In the genomic region with DNA sequence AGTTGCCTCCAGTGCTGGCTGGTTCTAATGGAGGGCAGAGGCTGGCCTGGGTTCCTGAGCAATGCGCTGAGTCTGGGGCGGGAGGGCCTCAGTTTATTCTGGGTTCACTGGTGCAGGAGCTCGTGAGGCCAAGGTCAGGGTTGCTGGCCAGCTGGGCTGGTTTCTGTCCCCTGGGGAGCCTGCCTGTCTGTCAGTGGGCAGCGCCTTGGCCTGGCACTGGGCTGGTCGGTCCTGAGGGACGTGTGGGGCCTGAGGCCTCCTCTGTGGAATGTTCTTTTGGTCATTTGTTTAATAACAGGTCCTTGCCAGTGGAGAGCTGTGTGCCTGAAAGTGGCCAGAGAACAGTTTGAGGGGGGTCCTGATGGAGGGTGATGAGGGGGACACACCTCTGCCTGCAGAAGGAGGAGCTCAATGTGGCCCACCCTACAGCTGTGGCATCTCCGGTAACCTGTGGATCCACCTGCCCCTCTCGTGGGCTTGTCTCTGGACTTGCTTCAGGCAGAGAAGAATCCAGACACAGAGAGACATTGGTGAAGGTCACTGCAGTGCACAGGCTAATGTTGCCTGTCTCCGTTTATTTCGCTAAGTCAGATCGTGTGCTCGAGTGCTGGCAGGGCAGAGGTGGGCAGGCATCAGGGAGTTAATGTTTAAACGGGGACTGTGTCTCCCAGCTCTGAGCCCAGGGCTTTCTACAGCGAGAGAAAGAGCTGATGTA, we compare ENCODE assay signal across 11 cellular contexts. TPM values are rescaled to one million over a fixed set of nuclear protein-coding genes. Genes with fewer than 3 reads are reported as not detected.
DNase-seq lines count a peak whose midpoint lies in the region; ATAC-seq, FAIRE-seq and TF ChIP-seq lines count a peak whose summit lies in the region.
"Had no signal": no experiment of that assay in that cellular context is flagged by ENCODE, and none has a peak within 500 bp of the region (broad histone marks: within the 10 kb centered on the region; RNA-seq: fewer than 3 reads in every experiment).

No MANE protein-coding gene starts in this region.

- H3K4me3 Mint-ChIP-seq in GM23338 = no peak overlapping the region
- H3K4me3 Mint-ChIP-seq in naive thymus-derived CD8-positive, alpha-beta T cell = no peak overlapping the region
- H3K4me3 Mint-ChIP-seq: activated CD8-positive, alpha-beta memory T cell treated with anti-CD3 and anti-CD28 coated beads, Interleukin-2, amount 10 ng/mL, durations not matched to agents 7 days and 5 days had no signal

- peak; percentile 32 for FAIRE-seq in bronchial epithelial cell (lab: Jason Lieb, UNC)
- FAIRE-seq in small intestine (lab: Jason Lieb, UNC) = no peak
- FAIRE-seq: endothelial cell of umbilical vein had no signal

- peaks cover 14% of the 10 kb centered on the region for H3K36me3 Mint-ChIP-seq in GM23338 (ENCODE audit: low read depth)
- H3K36me3 Mint-ChIP-seq in naive thymus-derived CD8-positive, alpha-beta T cell = peaks cover 6 to 43% (median 15%) of the 10 kb centered on the region in 3 donors

- no peak for TF ChIP-seq POLR2A in GM18505 (IDR thresholded peaks at IDR 0.05; ENCODE audit: borderline replicate concordance, extremely low read depth, insufficient read depth, insufficient read length)

- H2AFZ ChIP-seq in GM23338 = no peak overlapping the region

- 0 out of 2 replicates have a peak, but pooled peaks cover 3% of the 10 kb centered on the region for H3K79me2 ChIP-seq in GM23338 (replicated peaks; ENCODE audit: insufficient read depth)

- no peaks in the 10 kb centered on the region for H3F3A ChIP-seq in GM23338 (replicated peaks; ENCODE audit: low read depth)

- WGBS in liver = 29% methylated on average over 14 of the region's 14 CpGs
- WGBS in small intestine, 3 donors = 44 to 61% (median 50%) methylated on average over 14 of the region's 14 CpGs

- TF ChIP-seq RAD21 in liver (IDR thresholded peaks at IDR 0.05) = peak in 1 of 2 donors; percentile 71

- H3K27ac ChIP-seq in GM23338 (ENCODE audit: low read depth) (no peak overlapping the region), liver (ENCODE audit: low read depth in 1 of 2, low read length in 2 of 2) (peak overlapping the region; percentile 74 to 87), small intestine (ENCODE audit: low read depth in 1 of 2, low read length in 1 of 2) (peak overlapping the region in 1 of 2 donors; percentile 82)
- H3K27ac ChIP-seq: SJCRH30 had no signal

- H3K4me3 ChIP-seq in GM23338 (no peak overlapping the region), bronchial epithelial cell (ENCODE audit: low read depth, low read length) (no peak overlapping the region), liver (ENCODE audit: low read depth in 1 of 3, low read length in 3 of 3) (no peak overlapping the region), small intestine (ENCODE audit: low read depth in 1 of 2, low read length in 2 of 2) (no peak overlapping the region)
- H3K4me3 ChIP-seq: SJCRH30 had no signal

- no peak for DNase-seq in GM23338 (ENCODE audit: low spot score)
- no peak for DNase-seq in bronchial epithelial cell (ENCODE audit: low read depth)
- DNase-seq in small intestine = peak; percentile 49
- DNase-seq in T1000 (lab: John Stamatoyannopoulos, UW) = no peak
- DNase-seq in nucleus accumbens (lab: John Stamatoyannopoulos, UW) = no peak
- DNase-seq in naive thymus-derived CD8-positive, alpha-beta T cell = no peak
- DNase-seq: activated CD8-positive, alpha-beta memory T cell treated with anti-CD3 and anti-CD28 coated beads, Interleukin-2, amount 10 ng/mL, durations not matched to agents 7 days and 5 days; SJCRH30 had no signal

- H3K27me3 ChIP-seq in GM23338 (ENCODE audit: insufficient read depth) = no peaks in the 10 kb centered on the region
- no peaks in the 10 kb centered on the region for H3K27me3 ChIP-seq in bronchial epithelial cell (ENCODE audit: control insufficient read depth, insufficient read depth, low read length)
- H3K27me3 ChIP-seq in liver (ENCODE audit: control insufficient read depth in 4 of 4, insufficient read depth in 4 of 4, low read length in 3 of 4) = no peaks in the 10 kb centered on the region
- H3K27me3 ChIP-seq in small intestine (ENCODE audit: control insufficient read depth in 2 of 2, insufficient read depth in 2 of 2, low read length in 2 of 2) = no peaks in the 10 kb centered on the region
- H3K27me3 ChIP-seq: SJCRH30 had no signal

- H4K20me1 ChIP-seq in GM23338 (replicated peaks; ENCODE audit: insufficient read depth) = peaks cover 14% of the 10 kb centered on the region; the same call in 1 of the 2 replicates

- H3K27ac Mint-ChIP-seq in GM23338 = peak overlapping the region; percentile 29; the same call in 1 of the 2 replicates
- peak overlapping the region in 2 of 10 donors; percentile 64 to 74 for H3K27ac Mint-ChIP-seq in naive thymus-derived CD8-positive, alpha-beta T cell
- H3K27ac Mint-ChIP-seq: activated CD8-positive, alpha-beta memory T cell treated with anti-CD3 and anti-CD28 coated beads, Interleukin-2, amount 10 ng/mL, durations not matched to agents 7 days and 5 days had no signal

- H3K9me2 ChIP-seq in GM23338 (ENCODE audit: insufficient read depth) = no peaks in the 10 kb centered on the region

- H3K4me1 Mint-ChIP-seq in GM23338 = peaks cover 4% of the 10 kb centered on the region; the same call in 2 of the 3 replicates
- H3K4me1 Mint-ChIP-seq in naive thymus-derived CD8-positive, alpha-beta T cell = peaks cover 2 to 9% (median 8%) of the 10 kb centered on the region in 4 donors
- H3K4me1 Mint-ChIP-seq: activated CD8-positive, alpha-beta memory T cell treated with anti-CD3 and anti-CD28 coated beads, Interleukin-2, amount 10 ng/mL, durations not matched to agents 7 days and 5 days had no signal

- no peaks in the 10 kb centered on the region for H3K4me1 ChIP-seq in GM23338 (ENCODE audit: insufficient read depth)
- H3K4me1 ChIP-seq in liver (ENCODE audit: control insufficient read depth in 4 of 4, insufficient read depth in 4 of 4, low read length in 3 of 4) = peaks cover 25 to 57% (median 46%) of the 10 kb centered on the region in 4 donors
- peaks cover 6 to 9% of the 10 kb centered on the region in 2 donors for H3K4me1 ChIP-seq in small intestine (ENCODE audit: control insufficient read depth in 2 of 2, insufficient read depth in 1 of 2, low read depth in 1 of 2, low read length in 1 of 2)
- H3K4me1 ChIP-seq: SJCRH30 had no signal

- ATAC-seq in GM23338 (no peak), GM18505 (IDR thresholded peaks at IDR 0.05; ENCODE audit: unreplicated experiment) (no peak)
- no peak for ATAC-seq in naive thymus-derived CD8-positive, alpha-beta T cell
- ATAC-seq: activated CD8-positive, alpha-beta memory T cell treated with anti-CD3 and anti-CD28 coated beads, Interleukin-2, amount 10 ng/mL, durations not matched to agents 7 days and 5 days had no signal

- no peak overlapping the region for H3K4me2 ChIP-seq in GM23338

- peaks cover 8% of the 10 kb centered on the region for H3K27me3 Mint-ChIP-seq in GM23338 (ENCODE audit: insufficient read depth, low read depth, poor library complexity)
- H3K27me3 Mint-ChIP-seq in naive thymus-derived CD8-positive, alpha-beta T cell = no peaks in the 10 kb centered on the region
- H3K27me3 Mint-ChIP-seq: activated CD8-positive, alpha-beta memory T cell treated with anti-CD3 and anti-CD28 coated beads, Interleukin-2, amount 10 ng/mL, durations not matched to agents 7 days and 5 days had no signal

- POLR2A ChIA-PET in naive thymus-derived CD8-positive, alpha-beta T cell (lab: Charles Lee) = no interaction called here

- peaks cover 5% of the 10 kb centered on the region; the same call in 2 of the 3 replicates for H3K9me3 Mint-ChIP-seq in GM23338
- peaks cover 0 to 7% (median 4%) of the 10 kb centered on the region in 9 donors for H3K9me3 Mint-ChIP-seq in naive thymus-derived CD8-positive, alpha-beta T cell

- H3K9me3 ChIP-seq in liver (ENCODE audit: control insufficient read depth in 4 of 4, low read length in 3 of 4) (no peaks in the 10 kb centered on the region), small intestine (ENCODE audit: control insufficient read depth, low read depth) (no peaks in the 10 kb centered on the region)
- H3K9me3 ChIP-seq: SJCRH30 had no signal

- TF ChIP-seq CTCF in GM23338 (conservative IDR thresholded peaks at IDR 0.05; ENCODE audit: low read depth in 2 of 2) = no peak
- TF ChIP-seq CTCF in bronchial epithelial cell (IDR thresholded peaks at IDR 0.05; ENCODE audit: insufficient read depth, low read length, severe bottlenecking) = no peak
- TF ChIP-seq CTCF in liver (IDR thresholded peaks at IDR 0.05; ENCODE audit: low read depth, low read length, missing input control) = no peak

- H3K36me3 ChIP-seq in GM23338 (ENCODE audit: insufficient read depth) = no peaks in the 10 kb centered on the region; the same call in 1 of the 2 replicates
- H3K36me3 ChIP-seq in bronchial epithelial cell (ENCODE audit: control insufficient read depth, insufficient read depth, low read length) = no peaks in the 10 kb centered on the region
- H3K36me3 ChIP-seq in liver (ENCODE audit: control insufficient read depth in 4 of 4, insufficient read depth in 3 of 4, low read depth in 1 of 4, low read length in 3 of 4) = peaks cover 0 to 11% (median 7%) of the 10 kb centered on the region in 4 donors
- H3K36me3 ChIP-seq in small intestine (ENCODE audit: control insufficient read depth in 2 of 2, insufficient read depth in 2 of 2, low read length in 2 of 2) = peaks cover 0 to 2% of the 10 kb centered on the region in 2 donors
- H3K36me3 ChIP-seq: SJCRH30 had no signal

- H3K9ac ChIP-seq in liver (ENCODE audit: low read depth in 1 of 2, low read length in 2 of 2) = no peak overlapping the region

TF ChIP-seq in GM23338, 12 proteins besides CTCF, POLR2A, EP300 and RAD21 (continues in another document):
- TF ChIP-seq JUNB (IDR thresholded peaks at IDR 0.05; ENCODE audit: unreplicated experiment) = no peak

RNA-seq across cellular contexts. Expression of gene COQ8A, which starts 34.6 kb away (rescaled TPM):
- total RNA-seq in GM23338 (2014; rRNA removed; shearing (Covaris generic)) = 37.4 TPM in 2 replicates
- polyA plus RNA-seq in GM23338 (2016; fragmentation: Nextera tagmentation; extraction: Ambion mirVana) (25.2 and 28.5 TPM in 2 replicates), liver (10 to 100 TPM; 52.8 to 60.0 TPM), small intestine (10 to 100 TPM; 35.7 to 52.6 (median 50.4) TPM)
- total RNA-seq in bronchial epithelial cell (2.3 and 6.1 TPM in 2 replicates), liver (10 to 100 TPM; 24.4 to 57.1 TPM)
- 10 to 100 TPM; 77.9 to 78.6 TPM for total RNA-seq in naive thymus-derived CD8-positive, alpha-beta T cell
- 10 to 100 TPM; 37.7 to 74.2 (median 63.8) TPM for polyA plus RNA-seq in naive thymus-derived CD8-positive, alpha-beta T cell
